ENCODE assay signal across 15 cellular contexts in genomic region chr6:140202964-140203363, GRCh38.
DNase-seq lines count a peak whose midpoint lies in the region; ATAC-seq and TF ChIP-seq lines count a peak whose summit lies in the region.
"Had no signal": no experiment of that assay in that cellular context is flagged by ENCODE, and none has a peak within 500 bp of the region (broad histone marks: within the 10 kb centered on the region; RNA-seq: fewer than 3 reads in every experiment).

No MANE protein-coding gene starts in this region.

- POLR2A ChIA-PET in activated CD4-positive, alpha-beta T cell treated with anti-CD3 and anti-CD28 coated beads for 36 hours (lab: Charles Lee) = no interaction called here

- H3K27me3 ChIP-seq in spleen (replicated peaks in 1 of 7) (no peaks in the 10 kb centered on the region), ascending aorta (no peaks in the 10 kb centered on the region)
- H3K27me3 ChIP-seq: MG63 had no signal

- H3K4me1 ChIP-seq in spleen = peaks cover 0 to 14% (median 6%) of the 10 kb centered on the region in 6 donors
- no peaks in the 10 kb centered on the region for H3K4me1 ChIP-seq in ascending aorta

- H3K36me3 ChIP-seq in spleen = no peaks in the 10 kb centered on the region
- H3K36me3 ChIP-seq in ascending aorta = no peaks in the 10 kb centered on the region
- H3K36me3 ChIP-seq: HAP-1, MG63 had no signal

- WGBS in spleen, 5 donors = 49 to 66% (median 50%) methylated on average over 1 of the region's 1 CpG

- H3K27ac Mint-ChIP-seq in HFFc6 = peak overlapping the region; percentile 63
- no peak overlapping the region for H3K27ac Mint-ChIP-seq in activated CD4-positive, alpha-beta T cell treated with anti-CD3 and anti-CD28 coated beads for 36 hours
- H3K27ac Mint-ChIP-seq: CD8-positive, alpha-beta T cell had no signal

- DNase-seq in HFFc6 = no peak
- peak; percentile 20 for DNase-seq in choroid plexus epithelial cell (ENCODE audit: low read depth)
- peak; percentile 10 for DNase-seq in iris pigment epithelial cell (ENCODE audit: low read depth)
- no peak for DNase-seq in spleen
- DNase-seq in activated CD4-positive, alpha-beta T cell treated with anti-CD3 and anti-CD28 coated beads for 36 hours = no peak
- DNase-seq in cerebellar cortex (ENCODE audit: low spot score) = no peak
- DNase-seq in ascending aorta (ENCODE audit: low spot score in 2 of 2) = no peak
- DNase-seq: CD8-positive, alpha-beta T cell; Karpas-422; MG63; NCI-H1694; NCI-H2107; NCI-H226; NCI-H526 treated with DMSO at 0.1 percent for 48 hours had no signal

- peaks cover 59% of the 10 kb centered on the region for H3K4me1 Mint-ChIP-seq in HFFc6 (ENCODE audit: low read depth)
- H3K4me1 Mint-ChIP-seq in activated CD4-positive, alpha-beta T cell treated with anti-CD3 and anti-CD28 coated beads for 36 hours = no peaks in the 10 kb centered on the region

- no peak overlapping the region for H3K4me3 Mint-ChIP-seq in HFFc6
- no peak overlapping the region for H3K4me3 Mint-ChIP-seq in activated CD4-positive, alpha-beta T cell treated with anti-CD3 and anti-CD28 coated beads for 36 hours
- H3K4me3 Mint-ChIP-seq: CD8-positive, alpha-beta T cell had no signal

- H3K9me3 Mint-ChIP-seq in HFFc6 = peaks cover 8% of the 10 kb centered on the region; the same call in 1 of the 2 replicates
- no peaks in the 10 kb centered on the region for H3K9me3 Mint-ChIP-seq in activated CD4-positive, alpha-beta T cell treated with anti-CD3 and anti-CD28 coated beads for 36 hours (ENCODE audit: low read depth)
- H3K9me3 Mint-ChIP-seq: CD8-positive, alpha-beta T cell had no signal

- no peaks in the 10 kb centered on the region; the same call in 1 of the 2 replicates for H3K27me3 Mint-ChIP-seq in HFFc6 (ENCODE audit: insufficient read depth)
- H3K27me3 Mint-ChIP-seq in activated CD4-positive, alpha-beta T cell treated with anti-CD3 and anti-CD28 coated beads for 36 hours = no peaks in the 10 kb centered on the region

- TF ChIP-seq POLR2A in spleen (IDR thresholded peaks at IDR 0.05) = no peak

- no peak for ATAC-seq in activated CD4-positive, alpha-beta T cell treated with anti-CD3 and anti-CD28 coated beads for 36 hours
- ATAC-seq: CD8-positive, alpha-beta T cell had no signal

- TF ChIP-seq CTCF in HFFc6 (IDR thresholded peaks at IDR 0.05) (no peak), choroid plexus epithelial cell (conservative IDR thresholded peaks at IDR 0.05; ENCODE audit: low read depth, low read length) (no peak), spleen (IDR thresholded peaks at IDR 0.05 in 8 of 11, conservative IDR thresholded peaks at IDR 0.05 in 3 of 11) (no peak), ascending aorta (IDR thresholded peaks at IDR 0.05) (no peak)

- H3K9me3 ChIP-seq in spleen (no peaks in the 10 kb centered on the region), ascending aorta (no peaks in the 10 kb centered on the region)
- H3K9me3 ChIP-seq: HAP-1 had no signal

- peaks cover 34% of the 10 kb centered on the region for H3K36me3 Mint-ChIP-seq in HFFc6 (ENCODE audit: low read depth)
- no peaks in the 10 kb centered on the region for H3K36me3 Mint-ChIP-seq in activated CD4-positive, alpha-beta T cell treated with anti-CD3 and anti-CD28 coated beads for 36 hours (ENCODE audit: low read depth)
- H3K36me3 Mint-ChIP-seq: CD8-positive, alpha-beta T cell had no signal

- CTCF ChIA-PET in activated CD4-positive, alpha-beta T cell treated with anti-CD3 and anti-CD28 coated beads for 36 hours (lab: Charles Lee) = no interaction called here

- peak overlapping the region in 7 of 8 donors; percentile 36 to 63 (median 51) for H3K27ac ChIP-seq in spleen
- no peak overlapping the region for H3K27ac ChIP-seq in ascending aorta

- intact Hi-C loops in spleen (cut with DNase I; ENCODE audit: low total_unique reads) (no loop called here), ascending aorta (cut with DNase I) (no loop called here)
- intact Hi-C loops in activated CD4-positive, alpha-beta T cell treated with anti-CD3 and anti-CD28 coated beads for 36 hours (cut with DNase I, micrococcal nuclease) = no loop called here

- H3K4me3 ChIP-seq in choroid plexus epithelial cell (ENCODE audit: low read depth, low read length) (no peak overlapping the region), spleen (no peak overlapping the region), ascending aorta (no peak overlapping the region)
- H3K4me3 ChIP-seq: HAP-1, MG63 had no signal

Comparison
In these comparisons a context has a peak if more than half of its experiments do, and no peak if none do; other contexts are left out.
1. DNase-seq: peak in choroid plexus epithelial cell (single experiment) and iris pigment epithelial cell (single experiment); none in HFFc6 (single experiment), spleen (single experiment), activated CD4-positive, alpha-beta T cell treated with anti-CD3 and anti-CD28 coated beads for 36 hours (single experiment), cerebellar cortex (single experiment) and ascending aorta (0 of 2).
2. H3K27ac ChIP-seq: peak in spleen (7 of 8); none in ascending aorta (0 of 2).